8 cellular contexts compared by ENCODE assay signal in the genomic region with DNA sequence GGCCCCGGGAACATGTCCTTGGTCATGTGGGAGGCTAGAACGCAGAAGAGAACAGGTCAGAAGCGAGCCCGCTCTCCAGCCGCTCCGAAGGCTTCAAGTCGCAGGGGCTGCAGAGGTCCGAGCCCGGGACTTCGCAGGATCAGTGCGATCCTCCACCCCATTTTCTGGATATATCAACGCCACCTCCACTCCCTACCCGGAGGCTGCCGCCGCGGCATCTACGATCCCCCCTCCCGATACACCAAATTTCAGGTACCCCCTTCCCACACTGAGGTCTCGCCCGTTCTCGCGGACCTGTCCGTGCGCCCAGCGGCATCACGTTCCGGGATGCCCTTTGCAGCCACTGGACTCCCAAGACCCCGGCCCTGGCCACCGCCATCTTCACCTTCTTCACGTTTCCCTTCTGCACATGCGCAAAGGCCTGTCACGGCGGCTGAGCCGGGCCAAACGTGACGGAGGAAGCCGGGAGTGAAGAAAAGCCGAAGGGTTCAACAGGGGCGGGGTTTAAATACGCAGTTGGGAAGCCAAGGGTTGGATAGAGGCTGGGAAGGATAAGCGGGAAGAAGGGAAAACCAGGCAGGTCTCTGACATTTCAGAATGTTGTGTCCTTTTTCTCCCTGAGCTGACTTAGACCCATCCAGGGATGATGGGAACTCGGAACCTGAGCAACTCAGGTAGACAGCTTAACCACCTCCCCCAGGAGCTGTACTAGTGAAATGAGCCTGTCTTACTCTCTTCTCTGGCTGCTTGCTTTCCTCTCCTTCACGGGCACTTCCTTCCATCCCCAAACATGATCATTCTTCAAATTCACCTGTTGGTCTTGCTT. TPM values are rescaled to one million over a fixed set of nuclear protein-coding genes. Genes with fewer than 3 reads are reported as not detected.
DNase-seq lines count a peak whose midpoint lies in the region; ATAC-seq, FAIRE-seq and TF ChIP-seq lines count a peak whose summit lies in the region.

A gene (minus strand): TSS at position 399 of the 826 bp plus-strand sequence. CDS start 20 bp downstream, at position 379.

- CTCF ChIA-PET in activated B cell treated with CpG ODN at 0.5 μM for 24 hours (lab: Charles Lee): interaction anchor here (1.0 to 3.1 kb wide), 4 partner anchors 9 to 296 kb away, joined by 3 to 14 read pairs (median 4); no protein-coding TSS in a partner anchor

- no peaks in the 10 kb centered on the region for H3K27me3 ChIP-seq in bronchial epithelial cell (ENCODE audit: control insufficient read depth, insufficient read depth, low read length)

- H3K36me3 Mint-ChIP-seq in activated B cell treated with CpG ODN at 0.5 μM for 24 hours (ENCODE audit: low read depth): peaks cover 33% of the 10 kb centered on the region
- H3K36me3 Mint-ChIP-seq in immature natural killer cell: peaks cover 4 to 18% (median 15%) of the 10 kb centered on the region in 3 donors

- no peak for FAIRE-seq in bronchial epithelial cell (lab: Jason Lieb, UNC)

- H3K27me3 Mint-ChIP-seq in activated B cell treated with CpG ODN at 0.5 μM for 24 hours: no peaks in the 10 kb centered on the region
- H3K27me3 Mint-ChIP-seq in immature natural killer cell (ENCODE audit: low read depth in 3 of 3): peaks cover 8 to 15% (median 12%) of the 10 kb centered on the region in 3 donors

- H3K4me3 ChIP-seq in bronchial epithelial cell (ENCODE audit: low read depth, low read length): peak within 1 kb of the TSS; percentile 88

- intact Hi-C loops in activated B cell treated with CpG ODN at 0.5 μM for 24 hours (cut with micrococcal nuclease): loop anchor here (1.0 to 10.0 kb wide), 2 partner anchors 202 to 1975 kb away; a partner anchor contains a TSS

- ATAC-seq in HG02981 (IDR thresholded peaks at IDR 0.05; ENCODE audit: unreplicated experiment) (peak; percentile 65), activated B cell treated with CpG ODN at 0.5 μM for 24 hours (ENCODE audit: low read depth) (peak; percentile 85), GM18861 (IDR thresholded peaks at IDR 0.05; ENCODE audit: unreplicated experiment) (no peak)

- POLR2A ChIA-PET in activated B cell treated with CpG ODN at 0.5 μM for 24 hours (lab: Charles Lee): no interaction called here

- peak within 1 kb of the TSS; percentile 100 for H3K4me3 Mint-ChIP-seq in activated B cell treated with CpG ODN at 0.5 μM for 24 hours
- H3K4me3 Mint-ChIP-seq in immature natural killer cell: peak within 1 kb of the TSS; percentile 97 to 100 (median 100)

- H3K27ac Mint-ChIP-seq in activated B cell treated with CpG ODN at 0.5 μM for 24 hours (peak within 1 kb of the TSS; percentile 96), immature natural killer cell (peak within 1 kb of the TSS; percentile 93 to 100 (median 98))

- H3K4me1 Mint-ChIP-seq in activated B cell treated with CpG ODN at 0.5 μM for 24 hours (peaks cover 26% of the 10 kb centered on the region), immature natural killer cell (peaks cover 30 to 47% of the 10 kb centered on the region in 2 donors)

- DNase-seq in GM10266 (ENCODE audit: extremely low spot score) (peak; percentile 83), NCI-H446 (lab: John Stamatoyannopoulos, UW) (peak; percentile 67 to 83), activated B cell treated with CpG ODN at 0.5 μM for 24 hours (peak; percentile 77), bronchial epithelial cell (ENCODE audit: low read depth) (peak; percentile 68), immature natural killer cell (peak; percentile 82 to 85 (median 83)), smooth muscle cell of the brain vasculature (ENCODE audit: low read depth, low spot score) (peak; percentile 71)

- TF ChIP-seq CTCF in GM10266 (IDR thresholded peaks at IDR 0.05; ENCODE audit: control insufficient read depth, insufficient read depth, low read depth, missing control alignments): no peak
- TF ChIP-seq CTCF in activated B cell treated with CpG ODN at 0.5 μM for 24 hours (IDR thresholded peaks at IDR 0.05): no peak
- no peak for TF ChIP-seq CTCF in bronchial epithelial cell (IDR thresholded peaks at IDR 0.05; ENCODE audit: insufficient read depth, low read length, severe bottlenecking)

- H3K9me3 Mint-ChIP-seq in activated B cell treated with CpG ODN at 0.5 μM for 24 hours (no peaks in the 10 kb centered on the region), immature natural killer cell (no peaks in the 10 kb centered on the region)

- peaks cover 13% of the 10 kb centered on the region for H3K36me3 ChIP-seq in bronchial epithelial cell (ENCODE audit: control insufficient read depth, insufficient read depth, low read length)

RNA-seq across cellular contexts. Expression of the gene that starts here (rescaled TPM):
- 191 and 205 TPM in 2 replicates for total RNA-seq in activated B cell treated with CpG ODN at 0.5 μM for 24 hours
- 134 and 284 TPM in 2 replicates for total RNA-seq in bronchial epithelial cell
- polyA plus RNA-seq in immature natural killer cell: 100 to 1,000 TPM; 419 to 713 (median 668) TPM
